ENCODE assay signal across 8 cellular contexts in the genomic region with DNA sequence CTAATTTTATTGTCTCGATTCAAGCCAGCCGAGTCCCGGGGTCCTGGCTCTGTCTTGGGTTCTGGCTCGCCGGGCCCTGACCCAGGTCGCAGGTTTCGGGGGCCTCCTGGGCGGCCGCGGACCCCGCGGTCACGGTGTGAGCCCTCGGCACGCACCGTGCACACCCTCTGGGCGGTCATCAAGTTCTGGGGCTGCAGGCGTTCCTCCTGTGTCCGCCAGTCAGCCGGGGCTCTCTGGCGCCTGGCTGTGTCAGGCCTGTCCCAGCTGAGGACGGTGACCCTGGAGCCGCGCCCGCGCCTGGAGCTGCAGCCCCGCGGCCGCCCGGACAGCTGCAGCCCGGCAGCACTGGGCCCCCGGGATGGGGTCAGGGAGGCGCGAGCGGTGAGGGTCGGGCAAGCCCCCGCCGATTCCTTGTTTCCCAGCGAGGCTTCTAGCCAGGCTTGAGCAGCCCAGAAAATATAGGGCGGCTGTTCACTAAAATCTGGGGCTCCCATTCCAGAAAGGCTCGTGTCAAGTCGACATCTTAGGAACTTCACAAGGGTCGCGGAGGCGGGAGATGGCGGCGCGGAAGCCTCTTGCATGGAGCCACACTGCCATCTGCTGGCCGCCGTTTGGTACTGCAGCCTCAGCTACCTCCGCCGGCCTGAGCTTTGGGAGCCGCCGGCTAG. TPM values are rescaled to one million over a fixed set of nuclear protein-coding genes. Genes with fewer than 3 reads are reported as not detected.
DNase-seq lines count a peak whose midpoint lies in the region; ATAC-seq and TF ChIP-seq lines count a peak whose summit lies in the region.

No MANE protein-coding gene starts in this region.

- no peak overlapping the region for H3K4ac ChIP-seq in trophoblast cell (ENCODE audit: low read depth, low read length)

- H3K27ac Mint-ChIP-seq in Caco-2 (ENCODE audit: unreplicated experiment): no peak overlapping the region
- no peak overlapping the region for H3K27ac Mint-ChIP-seq in activated naive CD4-positive, alpha-beta T cell treated with anti-CD3 and anti-CD28 coated beads, Interleukin-2, amount 50 U/mL, for 72 hours

- peak overlapping the region; percentile 93 for H2AFZ ChIP-seq in trophoblast cell (ENCODE audit: insufficient read depth, low read length, poor library complexity)

- no peak overlapping the region for H4K91ac ChIP-seq in trophoblast cell (ENCODE audit: low read depth, low read length)

- no peak overlapping the region for H3K23ac ChIP-seq in trophoblast cell (ENCODE audit: low read length)

- peak; percentile 94 to 98 for TF ChIP-seq CTCF in Caco-2 (IDR thresholded peaks at IDR 0.05; ENCODE audit: insufficient read depth in 1 of 2, low read depth in 1 of 2, low read length in 1 of 2, severe bottlenecking in 1 of 2, unreplicated experiment in 1 of 2)
- peak; percentile 98 to 100 (median 99) for TF ChIP-seq CTCF in tibial nerve (IDR thresholded peaks at IDR 0.05)

- CTCF ChIA-PET in Caco-2 (lab: Charles Lee): interaction anchor here (0.6 to 2.8 kb wide), 26 partner anchors 9 to 1497 kb away, joined by 3 to 51 read pairs (median 4); a partner anchor contains a TSS

- no peak overlapping the region for H2BK120ac ChIP-seq in trophoblast cell (ENCODE audit: insufficient read depth, low read length, poor library complexity)

- WGBS in trophoblast cell (ENCODE audit: extremely low coverage, insufficient coverage, insufficient read length): no CpG with 5 or more reads among the region's 54 CpGs
- WGBS in tibial nerve, 2 donors: 3 to 4% methylated on average over 48 to 49 of the region's 54 CpGs

- H3K79me1 ChIP-seq in trophoblast cell (ENCODE audit: low read length): no peaks in the 10 kb centered on the region

- H3K79me2 ChIP-seq in trophoblast cell (ENCODE audit: control insufficient read depth, insufficient read depth, low read length, poor library complexity): peaks cover 1% of the 10 kb centered on the region

- no peak overlapping the region for H2AK5ac ChIP-seq in trophoblast cell (ENCODE audit: low read length)

- H3K4me1 Mint-ChIP-seq in Caco-2 (ENCODE audit: low read depth, unreplicated experiment): peaks cover 14% of the 10 kb centered on the region

- intact Hi-C loops in Caco-2 (cut with micrococcal nuclease; ENCODE audit: unreplicated experiment): loop anchor here (1.0 to 10.0 kb wide), 6 partner anchors 9 to 1266 kb away; a partner anchor contains a TSS
- intact Hi-C loops in Right ventricle myocardium superior (cut with DNase I): loop anchor here (5.0 to 10.0 kb wide), 3 partner anchors 478 to 1266 kb away; no protein-coding TSS in a partner anchor

- H3K27ac ChIP-seq in trophoblast cell (ENCODE audit: low read depth, low read length) (no peak overlapping the region), tibial nerve (peak overlapping the region in 3 of 4 donors; percentile 60 to 65 (median 64))

- no peaks in the 10 kb centered on the region for H3K27me3 Mint-ChIP-seq in Caco-2 (ENCODE audit: insufficient read depth, unreplicated experiment)

- POLR2A ChIA-PET in Caco-2 (lab: Charles Lee): interaction anchor here (0.6 to 1.3 kb wide), 6 partner anchors 10 to 296 kb away, joined by 3 to 10 read pairs (median 4); a partner anchor contains a TSS

- no peak overlapping the region for H2BK12ac ChIP-seq in trophoblast cell (ENCODE audit: low read length)

- H3K4me2 ChIP-seq in trophoblast cell (ENCODE audit: low read length): peak overlapping the region; percentile 87

- H3K36me3 Mint-ChIP-seq in Caco-2 (ENCODE audit: insufficient read depth, unreplicated experiment): peaks cover 14% of the 10 kb centered on the region
- no peaks in the 10 kb centered on the region for H3K36me3 Mint-ChIP-seq in activated naive CD4-positive, alpha-beta T cell treated with anti-CD3 and anti-CD28 coated beads, Interleukin-2, amount 50 U/mL, for 72 hours

- no peaks in the 10 kb centered on the region for H3K27me3 ChIP-seq in Caco-2 (replicated peaks; ENCODE audit: control insufficient read depth, insufficient read depth, low read length)
- H3K27me3 ChIP-seq in MG63: no peaks in the 10 kb centered on the region
- peaks cover 86% of the 10 kb centered on the region for H3K27me3 ChIP-seq in trophoblast cell (ENCODE audit: insufficient read depth, low read length)
- peaks cover 0 to 91% of the 10 kb centered on the region in 2 donors for H3K27me3 ChIP-seq in tibial nerve

- H3K4me3 ChIP-seq in Caco-2 (ENCODE audit: low read depth, low read length): peak overlapping the region; percentile 73
- H3K4me3 ChIP-seq in MG63: peak overlapping the region; percentile 46
- H3K4me3 ChIP-seq in trophoblast cell (ENCODE audit: low read depth, low read length): peak overlapping the region; percentile 21
- H3K4me3 ChIP-seq in tibial nerve: peak overlapping the region; percentile 44 to 69 (median 54)

- H3K4me1 ChIP-seq in Caco-2 (peaks cover 7% of the 10 kb centered on the region), trophoblast cell (ENCODE audit: control insufficient read depth in 1 of 2, insufficient read depth in 2 of 2, low read length in 2 of 2) (peaks cover 4 to 12% of the 10 kb centered on the region in 2 experiments), tibial nerve (peaks cover 0 to 66% (median 14%) of the 10 kb centered on the region in 4 donors)

- DNase-seq in Caco-2 (peak; percentile 84 to 93), MG63 (peak; percentile 76), SKM-1 treated with dmso at 0.1 percent for 144 hours (lab: John Stamatoyannopoulos, UW; ENCODE audit: unreplicated experiment) (peak; percentile 66), Right ventricle myocardium superior (peak; percentile 92), trophoblast cell (peak; percentile 67 to 87), tibial nerve (ENCODE audit: low spot score in 2 of 2) (peak; percentile 86 to 93)
- peak; percentile 80 to 90 for DNase-seq in activated naive CD4-positive, alpha-beta T cell treated with anti-CD3 and anti-CD28 coated beads, Interleukin-2, amount 50 U/mL, for 72 hours (ENCODE audit: low spot score in 2 of 2)

- H4K12ac ChIP-seq in trophoblast cell (ENCODE audit: low read depth, low read length): peak overlapping the region; percentile 7

- H3K4me3 Mint-ChIP-seq in Caco-2 (ENCODE audit: unreplicated experiment): peak overlapping the region; percentile 77

- H4K8ac ChIP-seq in trophoblast cell (ENCODE audit: low read depth, low read length): peak overlapping the region; percentile 47

- TF ChIP-seq POLR2A in tibial nerve (IDR thresholded peaks at IDR 0.05): no peak

- peak; percentile 74 for ATAC-seq in GM21529 (IDR thresholded peaks at IDR 0.05; ENCODE audit: unreplicated experiment)
- peak; percentile 69 to 72 for ATAC-seq in activated naive CD4-positive, alpha-beta T cell treated with anti-CD3 and anti-CD28 coated beads, Interleukin-2, amount 50 U/mL, for 72 hours
- ATAC-seq in Right ventricle myocardium superior (ENCODE audit: poor library complexity): peak; percentile 91

- H3K9me3 Mint-ChIP-seq in Caco-2 (ENCODE audit: unreplicated experiment): no peaks in the 10 kb centered on the region
- no peaks in the 10 kb centered on the region for H3K9me3 Mint-ChIP-seq in activated naive CD4-positive, alpha-beta T cell treated with anti-CD3 and anti-CD28 coated beads, Interleukin-2, amount 50 U/mL, for 72 hours

- H3K14ac ChIP-seq in trophoblast cell (ENCODE audit: low read length): no peak overlapping the region

- H3K9ac ChIP-seq in trophoblast cell (ENCODE audit: low read length): no peak overlapping the region

- TF ChIP-seq EP300 in tibial nerve (IDR thresholded peaks at IDR 0.05): peak in 1 of 2 donors; percentile 32

- no TSS peak for BruUV-seq in Caco-2 (replicated peaks; lab: Mats Ljungman, UMichigan)

- H3K36me3 ChIP-seq in Caco-2 (ENCODE audit: control insufficient read depth, insufficient read depth, low read length): no peaks in the 10 kb centered on the region
- H3K36me3 ChIP-seq in MG63: peaks cover 34% of the 10 kb centered on the region
- no peaks in the 10 kb centered on the region for H3K36me3 ChIP-seq in trophoblast cell (ENCODE audit: control insufficient read depth in 1 of 2, insufficient read depth in 2 of 2, low read length in 2 of 2)
- no peaks in the 10 kb centered on the region for H3K36me3 ChIP-seq in tibial nerve

- H3K9me3 ChIP-seq in Caco-2 (no peaks in the 10 kb centered on the region), MG63 (no peaks in the 10 kb centered on the region), trophoblast cell (ENCODE audit: insufficient read depth, low read depth, low read length) (peaks cover 48% of the 10 kb centered on the region), tibial nerve (no peaks in the 10 kb centered on the region)

- H2BK5ac ChIP-seq in trophoblast cell (ENCODE audit: low read depth, low read length, poor library complexity): peak overlapping the region; percentile 16

- H3K18ac ChIP-seq in trophoblast cell (ENCODE audit: low read length): no peak overlapping the region

RNA-seq across cellular contexts. Expression of a gene that starts 4.2 kb away (rescaled TPM):
- total RNA-seq in Caco-2 (2022) (19.7 and 19.9 TPM in 2 replicates), Right ventricle myocardium superior (not detected), tibial nerve (10 to 100 TPM in 2 of 4 donors, 1 to 10 TPM in 2; 8.7 to 16.9 (median 11.3) TPM)
- 0.95 and 1.7 TPM in 2 replicates for total RNA-seq in MG63 (2014; rRNA removed; shearing (Covaris generic); ENCODE audit: low replicate concordance)
- total RNA-seq in activated naive CD4-positive, alpha-beta T cell treated with anti-CD3 and anti-CD28 coated beads, Interleukin-2, amount 50 U/mL, for 72 hours: not detected
- polyA plus RNA-seq in trophoblast cell (2013): not detected in 2 replicates

RNA-seq across cellular contexts. Expression of a gene that starts 4.7 kb away (rescaled TPM):
- 14.4 and 16.7 TPM in 2 replicates for total RNA-seq in Caco-2 (2022)
- total RNA-seq in MG63 (2014; rRNA removed; shearing (Covaris generic); ENCODE audit: low replicate concordance): 25.4 and 29.9 TPM in 2 replicates
- not detected for total RNA-seq in activated naive CD4-positive, alpha-beta T cell treated with anti-CD3 and anti-CD28 coated beads, Interleukin-2, amount 50 U/mL, for 72 hours
- not detected for total RNA-seq in Right ventricle myocardium superior
- polyA plus RNA-seq in trophoblast cell (2013): 1.2 and 1.5 TPM in 2 replicates
- total RNA-seq in tibial nerve: 10 to 100 TPM; 10.5 to 13.8 (median 12.7) TPM

RNA-seq across cellular contexts. Expression of a gene that starts 8.3 kb away (rescaled TPM):
- total RNA-seq in Caco-2 (2022): 19.9 and 22.6 TPM in 2 replicates
- total RNA-seq in MG63 (2014; rRNA removed; shearing (Covaris generic); ENCODE audit: low replicate concordance): 4.3 TPM in 1 of 2 replicates, not detected in the other
- total RNA-seq in activated naive CD4-positive, alpha-beta T cell treated with anti-CD3 and anti-CD28 coated beads, Interleukin-2, amount 50 U/mL, for 72 hours: not detected
- total RNA-seq in Right ventricle myocardium superior: 0.35 TPM
- not detected in 2 replicates for polyA plus RNA-seq in trophoblast cell (2013)
- total RNA-seq in tibial nerve: 10 to 100 TPM in 1 of 4 donors, 1 to 10 TPM in 3; 7.0 to 18.8 (median 8.7) TPM

RNA-seq across cellular contexts. Expression of a gene that starts 13.1 kb away (rescaled TPM):
- 5.6 and 8.1 TPM in 2 replicates for total RNA-seq in Caco-2 (2022)
- total RNA-seq in MG63 (2014; rRNA removed; shearing (Covaris generic); ENCODE audit: low replicate concordance): 0.82 and 5.1 TPM in 2 replicates
- total RNA-seq in activated naive CD4-positive, alpha-beta T cell treated with anti-CD3 and anti-CD28 coated beads, Interleukin-2, amount 50 U/mL, for 72 hours: under 1 TPM in 1 of 2 donors, not detected in 1; 0.31 TPM
- total RNA-seq in Right ventricle myocardium superior: not detected
- polyA plus RNA-seq in trophoblast cell (2013): not detected in 2 replicates
- total RNA-seq in tibial nerve: 10 to 100 TPM; 11.1 to 30.9 (median 18.7) TPM

RNA-seq across cellular contexts. Expression of a gene that starts 13.4 kb away (rescaled TPM):
- 7.8 and 9.5 TPM in 2 replicates for total RNA-seq in Caco-2 (2022)
- 18.0 and 26.7 TPM in 2 replicates for total RNA-seq in MG63 (2014; rRNA removed; shearing (Covaris generic); ENCODE audit: low replicate concordance)
- total RNA-seq in activated naive CD4-positive, alpha-beta T cell treated with anti-CD3 and anti-CD28 coated beads, Interleukin-2, amount 50 U/mL, for 72 hours: not detected
- total RNA-seq in Right ventricle myocardium superior: not detected
- polyA plus RNA-seq in trophoblast cell (2013): 1.5 and 2.1 TPM in 2 replicates
- total RNA-seq in tibial nerve: 10 to 100 TPM; 19.0 to 34.1 (median 24.9) TPM

Comparison
In these comparisons a context has a peak if more than half of its experiments do, and no peak if none do; other contexts are left out.
1. H3K4me3 ChIP-seq: peak in every context shown above with its lines; median percentile 73 in Caco-2; 54 in tibial nerve; 46 in MG63; 21 in trophoblast cell.
2. RNA of a gene that starts 4.7 kb away (total RNA-seq): 25.4 to 29.9 TPM in MG63, 14.4 to 16.7 TPM in Caco-2 and 10.5 to 13.8 TPM in tibial nerve; not detected in activated naive CD4-positive, alpha-beta T cell treated with anti-CD3 and anti-CD28 coated beads, Interleukin-2, amount 50 U/mL, for 72 hours and not detected in Right ventricle myocardium superior (single experiment); every median in the first group is over 10 times any median in the second.
3. Peak in every context shown above with its lines, with median percentiles within 50 percentile points of each other: DNase-seq and ATAC-seq.